In the genomic region with DNA sequence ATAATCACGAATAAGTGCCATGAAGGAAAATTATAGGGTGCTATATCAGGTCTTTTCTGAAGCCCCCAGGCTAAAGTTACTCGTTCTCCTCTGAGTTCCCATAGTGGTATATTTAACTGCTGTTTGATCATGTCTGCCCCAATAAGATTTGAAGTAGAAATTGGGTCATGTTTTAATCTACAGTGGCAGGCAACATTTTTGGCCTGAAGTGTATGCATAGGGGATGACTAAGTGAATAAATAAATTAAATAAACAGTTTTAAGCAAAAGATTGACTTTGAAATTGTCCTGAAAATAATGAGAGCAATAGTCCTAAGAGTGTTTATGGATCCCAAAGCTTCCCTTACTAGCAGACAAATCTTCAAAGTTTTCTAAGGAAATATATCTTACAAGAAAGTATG, we compare ENCODE assay signal across 5 cellular contexts.
"Had no signal": no experiment of that assay in that cellular context is flagged by ENCODE, and none has a peak within 500 bp of the region (broad histone marks: within the 10 kb centered on the region; RNA-seq: fewer than 3 reads in every experiment).

No MANE protein-coding gene starts in this region.

- DNase-seq: KBM-7 had no signal

- H3K27ac Mint-ChIP-seq: IgD-negative memory B cell had no signal

- H3K36me3 Mint-ChIP-seq: IgD-negative memory B cell had no signal

- H3K4me3 ChIP-seq: K562 had no signal

- H3K27ac ChIP-seq: HL-60 had no signal

- H3K27me3 Mint-ChIP-seq: IgD-negative memory B cell had no signal

- ATAC-seq: HepG2, K562 had no signal

- H3K4me3 Mint-ChIP-seq: IgD-negative memory B cell had no signal
